Comparison of ENCODE assay signal across 9 cellular contexts in the genomic region with DNA sequence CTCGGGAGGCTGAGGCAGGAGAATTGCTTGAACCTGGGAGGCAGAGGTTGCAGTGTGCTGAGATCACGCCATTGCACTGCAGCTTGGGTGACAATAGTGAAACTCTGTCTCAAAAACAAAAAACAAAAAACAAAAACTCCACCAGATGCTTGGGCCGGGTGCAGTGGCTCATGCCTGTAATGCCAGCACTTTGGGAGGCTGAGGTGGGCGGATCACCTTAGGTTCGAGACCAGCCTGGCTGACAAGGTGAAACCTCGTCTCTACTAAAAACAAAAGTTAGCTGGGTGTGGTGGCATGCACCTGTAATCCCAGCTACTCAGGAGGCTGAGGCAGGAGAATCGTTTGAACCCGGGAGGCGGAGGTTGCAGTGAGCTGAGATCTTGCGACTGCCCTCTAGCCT. TPM values are rescaled to one million over a fixed set of nuclear protein-coding genes. Genes with fewer than 3 reads are reported as not detected.
A peak's percentile ranks its signal among the peaks of the same experiment; 100 is the strongest.
DNase-seq lines count a peak whose midpoint lies in the region; ATAC-seq, FAIRE-seq and TF ChIP-seq lines count a peak whose summit lies in the region.
"Not testable (repeated sequence)": the region's sequence is repeated elsewhere in the genome, so short reads cannot be mapped to it uniquely, and the experiment has no call there.
"Had no signal": no experiment of that assay in that cellular context is flagged by ENCODE, and none has a peak within 500 bp of the region (broad histone marks: within the 10 kb centered on the region; RNA-seq: fewer than 3 reads in every experiment).

No MANE protein-coding gene starts in this region.

- peak overlapping the region; percentile 42 to 91; a peak in 3 of 5 replicates for H3K4me3 Mint-ChIP-seq in H9
- peak overlapping the region; percentile 35 for H3K4me3 Mint-ChIP-seq in activated CD4-positive, alpha-beta memory T cell treated with anti-CD3 and anti-CD28 coated beads, Interleukin-2, amount 10 ng/mL, durations not matched to agents 7 days and 5 days
- H3K4me3 Mint-ChIP-seq in activated naive CD8-positive, alpha-beta T cell treated with anti-CD3 and anti-CD28 coated beads for 36 hours: peak overlapping the region; percentile 42
- H3K4me3 Mint-ChIP-seq in naive thymus-derived CD4-positive, alpha-beta T cell: peak overlapping the region; percentile 47 to 85 (median 69)
- H3K4me3 Mint-ChIP-seq in stimulated activated naive B cell treated with anti-CD40 and anti-IgM and Interleukin-4, amounts not matched to agents 10 μg/mL and 1 μg/mL and 100 μg/mL, for 72 hours: peak overlapping the region; percentile 13 to 57

- not testable (repeated sequence) for H3K27ac Mint-ChIP-seq in H9; activated CD4-positive, alpha-beta memory T cell treated with anti-CD3 and anti-CD28 coated beads, Interleukin-2, amount 10 ng/mL, durations not matched to agents 7 days and 5 days; activated naive CD8-positive, alpha-beta T cell treated with anti-CD3 and anti-CD28 coated beads for 36 hours; stimulated activated naive B cell treated with anti-CD40 and anti-IgM and Interleukin-4, amounts not matched to agents 10 μg/mL and 1 μg/mL and 100 μg/mL, for 72 hours
- H3K27ac Mint-ChIP-seq in naive thymus-derived CD4-positive, alpha-beta T cell: peak overlapping the region; percentile 46 to 84 (median 80)

- intact Hi-C loops in PC-3 (cut with micrococcal nuclease); endothelial cell of umbilical vein (cut with micrococcal nuclease); naive thymus-derived CD4-positive, alpha-beta T cell (cut with micrococcal nuclease): not testable (repeated sequence)

- H3K56ac ChIP-seq in H9 (ENCODE audit: insufficient read length, low read depth, low read length): not testable (repeated sequence)

- H3K27me3 ChIP-seq in BLaER1; H9 (ENCODE audit: insufficient read depth, low read length); PC-3 (ENCODE audit: low read length); endothelial cell of umbilical vein (ENCODE audit: control insufficient read depth in 2 of 2, insufficient read depth in 2 of 2, low read length in 2 of 2); naive thymus-derived CD4-positive, alpha-beta T cell (ENCODE audit: control insufficient read depth in 2 of 2, insufficient read depth in 2 of 2, low read length in 2 of 2): not testable (repeated sequence)

- H3K14ac ChIP-seq in H9 (ENCODE audit: insufficient read depth, low read length): not testable (repeated sequence)

- H3K9me3 Mint-ChIP-seq in H9; activated CD4-positive, alpha-beta memory T cell treated with anti-CD3 and anti-CD28 coated beads, Interleukin-2, amount 10 ng/mL, durations not matched to agents 7 days and 5 days; activated naive CD8-positive, alpha-beta T cell treated with anti-CD3 and anti-CD28 coated beads for 36 hours; naive thymus-derived CD4-positive, alpha-beta T cell; stimulated activated naive B cell treated with anti-CD40 and anti-IgM and Interleukin-4, amounts not matched to agents 10 μg/mL and 1 μg/mL and 100 μg/mL, for 72 hours: not testable (repeated sequence)

- H4K8ac ChIP-seq in H9 (replicated peaks; ENCODE audit: insufficient read length, low read depth, low read length): not testable (repeated sequence)

- not testable (repeated sequence) for H3K4ac ChIP-seq in H9 (ENCODE audit: low read depth, low read length)

- BruUV-seq in PC-3 (replicated peaks; lab: Mats Ljungman, UMichigan): not testable (repeated sequence)
- TSS peak; percentile 22 for BruUV-seq in endothelial cell of umbilical vein (replicated peaks; lab: Mats Ljungman, UMichigan)

- H4K91ac ChIP-seq in H9 (ENCODE audit: insufficient read length, low read depth, low read length): not testable (repeated sequence)

- H3K4me2 ChIP-seq in BLaER1 (peak overlapping the region; percentile 93), PC-3 (ENCODE audit: low read length) (peak overlapping the region; percentile 94; the same call in 1 of the 2 replicates), endothelial cell of umbilical vein (ENCODE audit: insufficient read depth, low read length) (peak overlapping the region; percentile 26)
- not testable (repeated sequence) for H3K4me2 ChIP-seq in H9 (ENCODE audit: insufficient read depth, insufficient read length, low read length)

- H3K9ac ChIP-seq in BLaER1: peak overlapping the region; percentile 92
- not testable (repeated sequence) for H3K9ac ChIP-seq in H9 (ENCODE audit: extremely low read depth, insufficient read length, low read length); PC-3 (ENCODE audit: low read length); endothelial cell of umbilical vein (replicated peaks; ENCODE audit: extremely low read depth, insufficient read depth, low read length)

- DNase-seq in H9; PC-3; activated CD4-positive, alpha-beta memory T cell treated with anti-CD3 and anti-CD28 coated beads, Interleukin-2, amount 10 ng/mL, durations not matched to agents 7 days and 5 days; activated naive CD8-positive, alpha-beta T cell treated with anti-CD3 and anti-CD28 coated beads for 36 hours; endothelial cell of umbilical vein (ENCODE audit: low read depth, low spot score); naive thymus-derived CD4-positive, alpha-beta T cell; stimulated activated naive B cell treated with anti-CD40 and anti-IgM and Interleukin-4, amounts not matched to agents 10 μg/mL and 1 μg/mL and 100 μg/mL, for 72 hours: not testable (repeated sequence)

- H3K23me2 ChIP-seq in H9 (ENCODE audit: insufficient read length, low read depth, low read length, poor library complexity, severe bottlenecking): not testable (repeated sequence)

- H3K36me3 Mint-ChIP-seq in H9 (ENCODE audit: insufficient read depth in 1 of 3, low read depth in 3 of 3): peaks cover 0 to 13% (median 6%) of the 10 kb centered on the region in 3 experiments; a peak in 5 of 7 replicates
- H3K36me3 Mint-ChIP-seq in activated CD4-positive, alpha-beta memory T cell treated with anti-CD3 and anti-CD28 coated beads, Interleukin-2, amount 10 ng/mL, durations not matched to agents 7 days and 5 days (ENCODE audit: low read depth); naive thymus-derived CD4-positive, alpha-beta T cell; stimulated activated naive B cell treated with anti-CD40 and anti-IgM and Interleukin-4, amounts not matched to agents 10 μg/mL and 1 μg/mL and 100 μg/mL, for 72 hours: not testable (repeated sequence)
- peaks cover 13% of the 10 kb centered on the region for H3K36me3 Mint-ChIP-seq in activated naive CD8-positive, alpha-beta T cell treated with anti-CD3 and anti-CD28 coated beads for 36 hours

- not testable (repeated sequence) for H3K27ac ChIP-seq in BLaER1; H9 (ENCODE audit: insufficient read length, low read depth, low read length); PC-3 (ENCODE audit: low read length); endothelial cell of umbilical vein (ENCODE audit: insufficient read depth, low read depth, low read length)
- H3K27ac ChIP-seq in naive thymus-derived CD4-positive, alpha-beta T cell (ENCODE audit: low read depth, low read length): peak overlapping the region; percentile 89

- POLR2A ChIA-PET in PC-3 (lab: Charles Lee; ENCODE audit: unreplicated experiment): interaction anchor here (0.5 kb wide), 1 partner anchor 40 kb away, joined by 5 read pairs; no protein-coding TSS in a partner anchor
- POLR2A ChIA-PET in activated CD4-positive, alpha-beta memory T cell treated with anti-CD3 and anti-CD28 coated beads, Interleukin-2, amount 10 ng/mL, durations not matched to agents 7 days and 5 days (lab: Charles Lee): interaction anchor here (0.8 to 4.3 kb wide), 10 partner anchors 8 to 350 kb away, joined by 4 to 85 read pairs (median 6); a partner anchor contains a TSS
- POLR2A ChIA-PET in endothelial cell of umbilical vein (lab: Charles Lee): not testable (repeated sequence)
- POLR2A ChIA-PET in naive thymus-derived CD4-positive, alpha-beta T cell (lab: Charles Lee): interaction anchor here (1.2 to 5.6 kb wide), 4 partner anchors 9 to 202 kb away, joined by 3 to 67 read pairs (median 22); a partner anchor contains a TSS

- H4K20me1 ChIP-seq in BLaER1; H9 (ENCODE audit: control insufficient read depth, insufficient read depth, insufficient read length); PC-3 (ENCODE audit: low read length); endothelial cell of umbilical vein (replicated peaks; ENCODE audit: control insufficient read depth, extremely low read depth, insufficient read depth, low read length): not testable (repeated sequence)

- H2AK5ac ChIP-seq in H9 (ENCODE audit: insufficient read length, low read length): not testable (repeated sequence)

- H3K9me2 ChIP-seq in PC-3 (replicated peaks; ENCODE audit: low read length): not testable (repeated sequence)

- not testable (repeated sequence) for ATAC-seq in PC-3; naive thymus-derived CD4-positive, alpha-beta T cell; stimulated activated naive B cell treated with anti-CD40 and anti-IgM and Interleukin-4, amounts not matched to agents 10 μg/mL and 1 μg/mL and 100 μg/mL, for 72 hours (replicated peaks)

- dilution Hi-C loops in endothelial cell of umbilical vein (cut with MboI; ENCODE audit: extremely low pct_ligation_motif_present, low sequenced_read_pairs): not testable (repeated sequence)

- FAIRE-seq in endothelial cell of umbilical vein (lab: Jason Lieb, UNC): not testable (repeated sequence)

- peaks cover 17% of the 10 kb centered on the region for H3K36me3 ChIP-seq in BLaER1
- H3K36me3 ChIP-seq in PC-3 (ENCODE audit: low read depth, low read length); endothelial cell of umbilical vein (ENCODE audit: control insufficient read depth in 2 of 2, extremely low read depth in 1 of 2, insufficient read depth in 2 of 2, low read length in 2 of 2); naive thymus-derived CD4-positive, alpha-beta T cell (ENCODE audit: control insufficient read depth in 2 of 3, insufficient read depth in 3 of 3, low read length in 3 of 3): not testable (repeated sequence)

- H3K4me1 Mint-ChIP-seq in H9: not testable (repeated sequence)
- peaks cover 25% of the 10 kb centered on the region for H3K4me1 Mint-ChIP-seq in activated CD4-positive, alpha-beta memory T cell treated with anti-CD3 and anti-CD28 coated beads, Interleukin-2, amount 10 ng/mL, durations not matched to agents 7 days and 5 days
- H3K4me1 Mint-ChIP-seq in activated naive CD8-positive, alpha-beta T cell treated with anti-CD3 and anti-CD28 coated beads for 36 hours: peaks cover 15% of the 10 kb centered on the region
- H3K4me1 Mint-ChIP-seq in naive thymus-derived CD4-positive, alpha-beta T cell: peaks cover 0 to 33% (median 24%) of the 10 kb centered on the region in 7 donors
- H3K4me1 Mint-ChIP-seq in stimulated activated naive B cell treated with anti-CD40 and anti-IgM and Interleukin-4, amounts not matched to agents 10 μg/mL and 1 μg/mL and 100 μg/mL, for 72 hours: peaks cover 8 to 20% of the 10 kb centered on the region in 2 donors

- not testable (repeated sequence) for H2BK20ac ChIP-seq in H9 (ENCODE audit: low read depth, low read length, poor library complexity, severe bottlenecking)

- not testable (repeated sequence) for H2BK120ac ChIP-seq in H9 (ENCODE audit: low read depth, low read length, poor library complexity, severe bottlenecking)

- H3K4me3 ChIP-seq in BLaER1: peak overlapping the region; percentile 83
- not testable (repeated sequence) for H3K4me3 ChIP-seq in PC-3 (ENCODE audit: low read length); endothelial cell of umbilical vein (replicated peaks in 1 of 3; ENCODE audit: insufficient read depth in 1 of 3, low read depth in 1 of 3, low read length in 3 of 3); naive thymus-derived CD4-positive, alpha-beta T cell (ENCODE audit: low read length)

- H3K27me3 Mint-ChIP-seq in H9 (ENCODE audit: low read depth); activated CD4-positive, alpha-beta memory T cell treated with anti-CD3 and anti-CD28 coated beads, Interleukin-2, amount 10 ng/mL, durations not matched to agents 7 days and 5 days; activated naive CD8-positive, alpha-beta T cell treated with anti-CD3 and anti-CD28 coated beads for 36 hours; naive thymus-derived CD4-positive, alpha-beta T cell; stimulated activated naive B cell treated with anti-CD40 and anti-IgM and Interleukin-4, amounts not matched to agents 10 μg/mL and 1 μg/mL and 100 μg/mL, for 72 hours: not testable (repeated sequence)

- H3K18ac ChIP-seq in H9 (ENCODE audit: insufficient read length, low read depth, low read length): not testable (repeated sequence)

- H3F3A ChIP-seq in PC-3 (ENCODE audit: low read length, unreplicated experiment): not testable (repeated sequence)

- WGBS in H9 (ENCODE audit: extremely low coverage, insufficient read length, low lambda C conversion rate): no CpG with 5 or more reads among the region's 10 CpGs

- not testable (repeated sequence) for H3K79me1 ChIP-seq in H9 (ENCODE audit: insufficient read depth, low read depth, low read length, poor library complexity, severe bottlenecking)

- not testable (repeated sequence) for H3K23ac ChIP-seq in H9 (ENCODE audit: insufficient read length, low read depth, low read length)

- not testable (repeated sequence) for H2AFZ ChIP-seq in H9 (ENCODE audit: low read length); PC-3 (ENCODE audit: low read length); endothelial cell of umbilical vein (ENCODE audit: low read depth, low read length)

- not testable (repeated sequence) for TF ChIP-seq CTCF in H9 (conservative IDR thresholded peaks at IDR 0.05); PC-3 (conservative IDR thresholded peaks at IDR 0.05; ENCODE audit: low read depth, low read length); endothelial cell of umbilical vein (IDR thresholded peaks at IDR 0.05; ENCODE audit: extremely low read depth in 1 of 2, insufficient read depth in 1 of 2, low read depth in 1 of 2, low read length in 2 of 2)

- H3K9me3 ChIP-seq in BLaER1; H9 (ENCODE audit: control insufficient read depth, low read depth, low read length); PC-3 (ENCODE audit: low read length); endothelial cell of umbilical vein (replicated peaks; ENCODE audit: control insufficient read depth, insufficient read depth, low read length); naive thymus-derived CD4-positive, alpha-beta T cell (ENCODE audit: control insufficient read depth in 2 of 3, low read length in 3 of 3): not testable (repeated sequence)

- H3K4me1 ChIP-seq in BLaER1: peaks cover 25% of the 10 kb centered on the region
- not testable (repeated sequence) for H3K4me1 ChIP-seq in H9 (ENCODE audit: insufficient read depth, low read length); endothelial cell of umbilical vein (ENCODE audit: control insufficient read depth, extremely low read depth, insufficient read depth, low read length); naive thymus-derived CD4-positive, alpha-beta T cell (ENCODE audit: control insufficient read depth in 2 of 2, insufficient read depth in 2 of 2, low read length in 2 of 2)
- H3K4me1 ChIP-seq in PC-3 (ENCODE audit: insufficient read depth, low read length): peaks cover 11% of the 10 kb centered on the region

- not testable (repeated sequence) for H3K9me1 ChIP-seq in endothelial cell of umbilical vein (replicated peaks; ENCODE audit: control insufficient read depth, extremely low read depth, insufficient read depth, low read length)

- not testable (repeated sequence) for H2BK15ac ChIP-seq in H9 (ENCODE audit: low read depth, low read length)

- not testable (repeated sequence) for H3T11ph ChIP-seq in H9 (ENCODE audit: low read length)

- not testable (repeated sequence) for H2BK12ac ChIP-seq in H9 (ENCODE audit: insufficient read length, low read depth, low read length)

- H4K5ac ChIP-seq in H9 (ENCODE audit: insufficient read length, low read depth, low read length): not testable (repeated sequence)

- CTCF ChIA-PET in PC-3 (lab: Charles Lee): not testable (repeated sequence)
- CTCF ChIA-PET in activated CD4-positive, alpha-beta memory T cell treated with anti-CD3 and anti-CD28 coated beads, Interleukin-2, amount 10 ng/mL, durations not matched to agents 7 days and 5 days (lab: Charles Lee): interaction anchor here (0.7 to 2.0 kb wide), 8 partner anchors 8 to 946 kb away, joined by 3 to 12 read pairs (median 4); a partner anchor contains a TSS
- CTCF ChIA-PET in endothelial cell of umbilical vein (lab: Charles Lee): interaction anchor here (0.6 to 1.8 kb wide), 6 partner anchors 8 to 110 kb away, joined by 3 to 7 read pairs (median 4); a partner anchor contains a TSS
- CTCF ChIA-PET in naive thymus-derived CD4-positive, alpha-beta T cell (lab: Charles Lee): interaction anchor here (0.6 to 1.2 kb wide), 2 partner anchors 9 to 10 kb away, joined by 5 read pairs; no protein-coding TSS in a partner anchor

- not testable (repeated sequence) for TF ChIP-seq POLR2A in endothelial cell of umbilical vein (IDR thresholded peaks at IDR 0.05; ENCODE audit: low read depth, low read length)

- not testable (repeated sequence) for H2BK5ac ChIP-seq in H9 (ENCODE audit: insufficient read length, low read length)

- not testable (repeated sequence) for H3K79me2 ChIP-seq in H9 (ENCODE audit: insufficient read depth, low read length)
- H3K79me2 ChIP-seq in PC-3 (ENCODE audit: low read length) (peaks cover 45% of the 10 kb centered on the region), endothelial cell of umbilical vein (ENCODE audit: control insufficient read depth, insufficient read depth, low read length) (peaks cover 23% of the 10 kb centered on the region)

RNA-seq across cellular contexts. Expression of a gene that starts 1.0 kb away (rescaled TPM):
- total RNA-seq in H9 (2021): 66.0 and 72.9 TPM in 2 replicates
- 167 and 212 TPM in 2 replicates for total RNA-seq in PC-3 (2014; rRNA removed)
- total RNA-seq in activated CD4-positive, alpha-beta memory T cell treated with anti-CD3 and anti-CD28 coated beads, Interleukin-2, amount 10 ng/mL, durations not matched to agents 7 days and 5 days: 10 to 100 TPM; 42.3 to 45.2 TPM
- total RNA-seq in activated naive CD8-positive, alpha-beta T cell treated with anti-CD3 and anti-CD28 coated beads for 36 hours: 10 to 100 TPM; 55.6 to 56.6 TPM
- 44.6 and 46.6 TPM in 2 replicates for total RNA-seq in endothelial cell of umbilical vein
- 83.1 and 96.9 TPM in 2 replicates for polyA plus RNA-seq in endothelial cell of umbilical vein
- 70.8 and 74.0 TPM in 2 replicates for polyA plus RNA-seq in endothelial cell of umbilical vein (2011; cell fraction: cytosol; rRNA removed)
- 28.3 and 30.6 TPM in 2 replicates for polyA plus RNA-seq in endothelial cell of umbilical vein (2011; cell fraction: nucleus; rRNA removed)
- polyA plus RNA-seq in endothelial cell of umbilical vein (2012): 70.0 and 70.7 TPM in 2 replicates
- 33.3 and 35.8 TPM in 2 replicates for polyA minus RNA-seq in endothelial cell of umbilical vein
- polyA minus RNA-seq in endothelial cell of umbilical vein (2011; cell fraction: cytosol; rRNA and poly(A)+ RNA removed): 57.6 TPM
- polyA minus RNA-seq in endothelial cell of umbilical vein (2011; cell fraction: nucleus; rRNA and poly(A)+ RNA removed): 14.7 and 16.0 TPM in 2 replicates
- 10 to 100 TPM; 20.5 to 32.9 (median 22.7) TPM for total RNA-seq in naive thymus-derived CD4-positive, alpha-beta T cell
- polyA plus RNA-seq in naive thymus-derived CD4-positive, alpha-beta T cell: 10 to 100 TPM; 67.3 to 72.9 TPM

RNA-seq across cellular contexts. Expression of a gene that starts 11.4 kb away (rescaled TPM):
- total RNA-seq in H9 (2021) (211 and 217 TPM in 2 replicates), PC-3 (2014; rRNA removed) (80.1 and 92.7 TPM in 2 replicates), endothelial cell of umbilical vein (113 and 120 TPM in 2 replicates)
- total RNA-seq in activated CD4-positive, alpha-beta memory T cell treated with anti-CD3 and anti-CD28 coated beads, Interleukin-2, amount 10 ng/mL, durations not matched to agents 7 days and 5 days: 100 to 1,000 TPM; 104 to 105 TPM
- 100 to 1,000 TPM; 155 to 157 TPM for total RNA-seq in activated naive CD8-positive, alpha-beta T cell treated with anti-CD3 and anti-CD28 coated beads for 36 hours
- 58.9 and 66.3 TPM in 2 replicates for polyA plus RNA-seq in endothelial cell of umbilical vein
- 52.2 and 55.2 TPM in 2 replicates for polyA plus RNA-seq in endothelial cell of umbilical vein (2011; cell fraction: cytosol; rRNA removed)
- 216 and 240 TPM in 2 replicates for polyA plus RNA-seq in endothelial cell of umbilical vein (2011; cell fraction: nucleus; rRNA removed)
- 43.3 and 54.4 TPM in 2 replicates for polyA plus RNA-seq in endothelial cell of umbilical vein (2012)
- polyA minus RNA-seq in endothelial cell of umbilical vein: 176 and 197 TPM in 2 replicates
- polyA minus RNA-seq in endothelial cell of umbilical vein (2011; cell fraction: cytosol; rRNA and poly(A)+ RNA removed): 103 TPM
- polyA minus RNA-seq in endothelial cell of umbilical vein (2011; cell fraction: nucleus; rRNA and poly(A)+ RNA removed): 155 and 226 TPM in 2 replicates
- 100 to 1,000 TPM; 107 to 148 (median 129) TPM for total RNA-seq in naive thymus-derived CD4-positive, alpha-beta T cell
- polyA plus RNA-seq in naive thymus-derived CD4-positive, alpha-beta T cell: 10 to 100 TPM; 41.1 to 76.4 TPM

RNA-seq across cellular contexts. Expression of a gene that starts 14.4 kb away (rescaled TPM):
- total RNA-seq in H9 (2021): 15.2 and 15.9 TPM in 2 replicates
- total RNA-seq in PC-3 (2014; rRNA removed): 9.2 and 9.8 TPM in 2 replicates
- total RNA-seq in activated CD4-positive, alpha-beta memory T cell treated with anti-CD3 and anti-CD28 coated beads, Interleukin-2, amount 10 ng/mL, durations not matched to agents 7 days and 5 days: 10 to 100 TPM; 18.1 to 18.2 TPM
- total RNA-seq in activated naive CD8-positive, alpha-beta T cell treated with anti-CD3 and anti-CD28 coated beads for 36 hours: 10 to 100 TPM; 19.5 to 20.0 TPM
- total RNA-seq in endothelial cell of umbilical vein: 16.3 and 16.6 TPM in 2 replicates
- 23.2 and 24.9 TPM in 2 replicates for polyA plus RNA-seq in endothelial cell of umbilical vein
- polyA plus RNA-seq in endothelial cell of umbilical vein (2011; cell fraction: cytosol; rRNA removed): 20.0 and 21.7 TPM in 2 replicates
- 15.0 and 16.0 TPM in 2 replicates for polyA plus RNA-seq in endothelial cell of umbilical vein (2011; cell fraction: nucleus; rRNA removed)
- 18.9 and 21.3 TPM in 2 replicates for polyA plus RNA-seq in endothelial cell of umbilical vein (2012)
- 33.7 and 41.8 TPM in 2 replicates for polyA minus RNA-seq in endothelial cell of umbilical vein
- 19.6 TPM for polyA minus RNA-seq in endothelial cell of umbilical vein (2011; cell fraction: cytosol; rRNA and poly(A)+ RNA removed)
- polyA minus RNA-seq in endothelial cell of umbilical vein (2011; cell fraction: nucleus; rRNA and poly(A)+ RNA removed): 6.8 and 9.0 TPM in 2 replicates
- total RNA-seq in naive thymus-derived CD4-positive, alpha-beta T cell: 10 to 100 TPM; 15.0 to 26.5 (median 20.9) TPM
- polyA plus RNA-seq in naive thymus-derived CD4-positive, alpha-beta T cell: 10 to 100 TPM; 43.8 to 47.2 TPM

RNA-seq across cellular contexts. Expression of a gene that starts 14.5 kb away (rescaled TPM):
- 130 and 144 TPM in 2 replicates for total RNA-seq in H9 (2021)
- 120 and 166 TPM in 2 replicates for total RNA-seq in PC-3 (2014; rRNA removed)
- total RNA-seq in activated CD4-positive, alpha-beta memory T cell treated with anti-CD3 and anti-CD28 coated beads, Interleukin-2, amount 10 ng/mL, durations not matched to agents 7 days and 5 days: 10 to 100 TPM; 95.6 to 99.9 TPM
- 100 to 1,000 TPM; 165 to 166 TPM for total RNA-seq in activated naive CD8-positive, alpha-beta T cell treated with anti-CD3 and anti-CD28 coated beads for 36 hours
- total RNA-seq in endothelial cell of umbilical vein: 91.8 and 99.7 TPM in 2 replicates
- 149 and 169 TPM in 2 replicates for polyA plus RNA-seq in endothelial cell of umbilical vein
- polyA plus RNA-seq in endothelial cell of umbilical vein (2011; cell fraction: cytosol; rRNA removed): 199 and 224 TPM in 2 replicates
- polyA plus RNA-seq in endothelial cell of umbilical vein (2011; cell fraction: nucleus; rRNA removed): 146 and 290 TPM in 2 replicates
- 96.0 and 97.4 TPM in 2 replicates for polyA plus RNA-seq in endothelial cell of umbilical vein (2012)
- polyA minus RNA-seq in endothelial cell of umbilical vein: 73.0 and 94.6 TPM in 2 replicates
- 83.6 TPM for polyA minus RNA-seq in endothelial cell of umbilical vein (2011; cell fraction: cytosol; rRNA and poly(A)+ RNA removed)
- polyA minus RNA-seq in endothelial cell of umbilical vein (2011; cell fraction: nucleus; rRNA and poly(A)+ RNA removed): 27.6 and 40.7 TPM in 2 replicates
- total RNA-seq in naive thymus-derived CD4-positive, alpha-beta T cell: 100 to 1,000 TPM in 2 of 5 experiments, 10 to 100 TPM in 3; 68.6 to 116 (median 85.2) TPM
- 100 to 1,000 TPM; 114 to 115 TPM for polyA plus RNA-seq in naive thymus-derived CD4-positive, alpha-beta T cell

RNA-seq across cellular contexts. Expression of a gene that starts 22.1 kb away (rescaled TPM):
- 0.31 and 0.37 TPM in 2 replicates for total RNA-seq in H9 (2021)
- total RNA-seq in PC-3 (2014; rRNA removed): not detected in 2 replicates
- total RNA-seq in activated CD4-positive, alpha-beta memory T cell treated with anti-CD3 and anti-CD28 coated beads, Interleukin-2, amount 10 ng/mL, durations not matched to agents 7 days and 5 days: under 1 TPM in 1 of 2 experiments, not detected in 1; 0.15 TPM
- total RNA-seq in activated naive CD8-positive, alpha-beta T cell treated with anti-CD3 and anti-CD28 coated beads for 36 hours: not detected
- total RNA-seq in endothelial cell of umbilical vein: not detected in 2 replicates
- not detected in 2 replicates for polyA plus RNA-seq in endothelial cell of umbilical vein
- 0.05 TPM in 1 of 2 replicates, not detected in the other for polyA plus RNA-seq in endothelial cell of umbilical vein (2011; cell fraction: cytosol; rRNA removed)
- polyA plus RNA-seq in endothelial cell of umbilical vein (2011; cell fraction: nucleus; rRNA removed): 0.20 and 0.42 TPM in 2 replicates
- not detected in 2 replicates for polyA plus RNA-seq in endothelial cell of umbilical vein (2012)
- not detected in 2 replicates for polyA minus RNA-seq in endothelial cell of umbilical vein
- not detected for polyA minus RNA-seq in endothelial cell of umbilical vein (2011; cell fraction: cytosol; rRNA and poly(A)+ RNA removed)
- polyA minus RNA-seq in endothelial cell of umbilical vein (2011; cell fraction: nucleus; rRNA and poly(A)+ RNA removed): 0.29 TPM in 1 of 2 replicates, not detected in the other
- 1 to 10 TPM in 1 of 5 experiments, under 1 TPM in 3, not detected in 1; 0.21 to 1.0 (median 0.30) TPM for total RNA-seq in naive thymus-derived CD4-positive, alpha-beta T cell
- not detected for polyA plus RNA-seq in naive thymus-derived CD4-positive, alpha-beta T cell
- total RNA-seq: left ventricle myocardium superior had no signal
